15 cellular contexts compared by ENCODE assay signal in genomic region chr2:189552991-189553404, GRCh38. TPM values are rescaled to one million over a fixed set of nuclear protein-coding genes. Genes with fewer than 3 reads are reported as not detected.
DNase-seq lines count a peak whose midpoint lies in the region; ATAC-seq, FAIRE-seq and TF ChIP-seq lines count a peak whose summit lies in the region.
"Had no signal": no experiment of that assay in that cellular context is flagged by ENCODE, and none has a peak within 500 bp of the region (broad histone marks: within the 10 kb centered on the region; RNA-seq: fewer than 3 reads in every experiment).

No MANE protein-coding gene starts in this region.

- H3K4me1 Mint-ChIP-seq in Calu3 (ENCODE audit: low read depth, unreplicated experiment): peaks cover 58% of the 10 kb centered on the region
- H3K4me1 Mint-ChIP-seq: naive thymus-derived CD8-positive, alpha-beta T cell; stimulated activated effector memory CD8-positive, alpha-beta T cell treated with anti-CD3 and anti-CD28 coated beads, Interleukin-12 subunit alpha, Interleukin-12 subunit beta, amount 100 ng/mL, for 72 hours had no signal

- H3K27me3 ChIP-seq in K562 (ENCODE audit: control insufficient read depth in 2 of 2, insufficient read depth in 2 of 2, low read length in 2 of 2) (no peaks in the 10 kb centered on the region), gastroesophageal sphincter (no peaks in the 10 kb centered on the region), osteoblast (ENCODE audit: insufficient read depth, low read length) (no peaks in the 10 kb centered on the region)
- H3K27me3 ChIP-seq: sigmoid colon had no signal

- H3K4me2 ChIP-seq in K562 (ENCODE audit: insufficient read depth, low read length) (no peak overlapping the region), osteoblast (ENCODE audit: insufficient read depth, low read length) (no peak overlapping the region)

- no peak overlapping the region for H3K4me3 Mint-ChIP-seq in Calu3 (ENCODE audit: low read depth, unreplicated experiment)
- H3K4me3 Mint-ChIP-seq: naive thymus-derived CD8-positive, alpha-beta T cell; stimulated activated effector memory CD8-positive, alpha-beta T cell treated with anti-CD3 and anti-CD28 coated beads, Interleukin-12 subunit alpha, Interleukin-12 subunit beta, amount 100 ng/mL, for 72 hours had no signal

- H3K9me3 Mint-ChIP-seq in Calu3 (ENCODE audit: low read depth, unreplicated experiment): no peaks in the 10 kb centered on the region
- H3K9me3 Mint-ChIP-seq: naive thymus-derived CD8-positive, alpha-beta T cell; stimulated activated effector memory CD8-positive, alpha-beta T cell treated with anti-CD3 and anti-CD28 coated beads, Interleukin-12 subunit alpha, Interleukin-12 subunit beta, amount 100 ng/mL, for 72 hours had no signal

- H3K27ac Mint-ChIP-seq in Calu3 (ENCODE audit: unreplicated experiment): peak overlapping the region; percentile 37
- H3K27ac Mint-ChIP-seq: naive thymus-derived CD8-positive, alpha-beta T cell; stimulated activated effector memory CD8-positive, alpha-beta T cell treated with anti-CD3 and anti-CD28 coated beads, Interleukin-12 subunit alpha, Interleukin-12 subunit beta, amount 100 ng/mL, for 72 hours had no signal

- H3K36me3 ChIP-seq in K562 (ENCODE audit: control insufficient read depth, insufficient read depth, low read length) (no peaks in the 10 kb centered on the region), gastroesophageal sphincter (no peaks in the 10 kb centered on the region), osteoblast (ENCODE audit: insufficient read depth, low read length) (no peaks in the 10 kb centered on the region)
- H3K36me3 ChIP-seq: sigmoid colon had no signal

- no peaks in the 10 kb centered on the region for H3K9me1 ChIP-seq in K562 (ENCODE audit: control insufficient read depth, insufficient read depth, low read length)

- TF ChIP-seq EP300 in K562 (IDR thresholded peaks at IDR 0.05; ENCODE audit: low read length) (no peak), gastroesophageal sphincter (IDR thresholded peaks at IDR 0.05) (no peak)

- H3K4me1 ChIP-seq in K562 (replicated peaks in 1 of 2; ENCODE audit: control insufficient read depth in 2 of 2, insufficient read depth in 2 of 2, low read length in 2 of 2): peaks cover 0 to 18% of the 10 kb centered on the region in 2 experiments; a peak in 4 of 5 replicates
- peaks cover 17 to 100% (median 21%) of the 10 kb centered on the region in 3 donors for H3K4me1 ChIP-seq in gastroesophageal sphincter
- peaks cover 26% of the 10 kb centered on the region for H3K4me1 ChIP-seq in osteoblast (ENCODE audit: insufficient read depth, low read length)

- no peaks in the 10 kb centered on the region for H3K27me3 Mint-ChIP-seq in Calu3 (ENCODE audit: unreplicated experiment)
- H3K27me3 Mint-ChIP-seq: naive thymus-derived CD8-positive, alpha-beta T cell had no signal

- in situ Hi-C loops in K562 (cut with MboI): no loop called here

- FAIRE-seq in K562 (lab: Jason Lieb, UNC) (peak; percentile 19), frontal cortex (lab: Jason Lieb, UNC) (no peak)
- FAIRE-seq: GM19239 had no signal

- WGBS in K562 (ENCODE audit: insufficient coverage, low coverage, missing lambda C conversion rate): 0% methylated on average over 2 of the region's 2 CpGs
- WGBS in gastroesophageal sphincter (ENCODE audit: low coverage in 1 of 2), 2 donors: 0 to 9% methylated on average over 2 of the region's 2 CpGs

- H3K79me2 ChIP-seq in K562 (ENCODE audit: control insufficient read depth, insufficient read depth, low read length) (no peaks in the 10 kb centered on the region), osteoblast (ENCODE audit: insufficient read depth, low read length) (no peaks in the 10 kb centered on the region)

- H3K9ac ChIP-seq in K562 (ENCODE audit: insufficient read depth in 1 of 2, low read depth in 2 of 2, low read length in 2 of 2): no peak overlapping the region

- H2AFZ ChIP-seq in K562 (ENCODE audit: low read depth, low read length) (peak overlapping the region; percentile 74), osteoblast (ENCODE audit: low read length) (no peak overlapping the region)

- POLR2A ChIA-PET in K562 (lab: Yijun Ruan, JAX): interaction anchor here (0.5 to 1.3 kb wide), 2 partner anchors 11 to 32 kb away, joined by 3 to 5 read pairs; no protein-coding TSS in a partner anchor

- BruUV-seq in Calu3 (replicated peaks; lab: Mats Ljungman, UMichigan) (no TSS peak), K562 (replicated peaks; lab: Mats Ljungman, UMichigan) (no TSS peak)

- no peaks in the 10 kb centered on the region for H4K20me1 ChIP-seq in K562 (replicated peaks; ENCODE audit: control insufficient read depth, insufficient read depth, low read length)
- no peaks in the 10 kb centered on the region for H4K20me1 ChIP-seq in osteoblast (ENCODE audit: insufficient read depth, low read length)

- H3K27ac ChIP-seq in K562 (ENCODE audit: extremely low read depth, low read depth, low read length) (no peak overlapping the region), gastroesophageal sphincter (peak overlapping the region; percentile 48 to 74 (median 60)), osteoblast (ENCODE audit: low read depth, low read length) (no peak overlapping the region)

- TF ChIP-seq POLR2A in K562 (conservative IDR thresholded peaks at IDR 0.05) (no peak), gastroesophageal sphincter (IDR thresholded peaks at IDR 0.05) (no peak)

- TF ChIP-seq RAD21 in K562 (CRISPR knock-in tag; conservative IDR thresholded peaks at IDR 0.05 in 1 of 2, IDR thresholded peaks at IDR 0.05 in 1 of 2): no peak

- DNase-seq in Calu3: no peak
- no peak for DNase-seq in K562 (ENCODE audit: extremely low read depth in 1 of 4, low spot score in 3 of 4)
- peak; percentile 43 for DNase-seq in osteoblast (ENCODE audit: insufficient read length, low spot score, missing footprints)
- DNase-seq in ecto neural progenitor cell (ENCODE audit: low spot score): no peak
- no peak for DNase-seq in NCI-H2227 treated with DMSO at 0.1 percent for 48 hours (lab: John Stamatoyannopoulos, UW)
- no peak for DNase-seq in activated CD4-positive, alpha-beta T cell treated with anti-CD3 and anti-CD28 coated beads, Interleukin-2, amount 50 U/mL, for 48 hours
- DNase-seq in frontal cortex (ENCODE audit: low spot score in 2 of 2): no peak
- DNase-seq: naive thymus-derived CD8-positive, alpha-beta T cell; NCI-H1105; NCI-H446 treated with DMSO at 0.1 percent for 48 hours; sigmoid colon had no signal

- ATAC-seq in K562: no peak
- no peak for ATAC-seq in gastroesophageal sphincter
- ATAC-seq: naive thymus-derived CD8-positive, alpha-beta T cell; SK-N-SH treated with all-trans-retinoic acid at 6 μM for 48 hours; stimulated activated effector memory CD8-positive, alpha-beta T cell treated with anti-CD3 and anti-CD28 coated beads, Interleukin-12 subunit alpha, Interleukin-12 subunit beta, amount 100 ng/mL, for 72 hours had no signal

- TF ChIP-seq CTCF in Calu3 (IDR thresholded peaks at IDR 0.05; ENCODE audit: unreplicated experiment): no peak
- TF ChIP-seq CTCF in K562 (IDR thresholded peaks at IDR 0.05 in 2 of 3, conservative IDR thresholded peaks at IDR 0.05 in 1 of 3; ENCODE audit: insufficient read depth in 2 of 3, low read depth in 1 of 3, low read length in 3 of 3): no peak
- no peak for TF ChIP-seq CTCF in gastroesophageal sphincter (IDR thresholded peaks at IDR 0.05)
- no peak for TF ChIP-seq CTCF in osteoblast (IDR thresholded peaks at IDR 0.05; ENCODE audit: extremely low read depth, low read depth, low read length)

- no peak overlapping the region for H3K4me3 ChIP-seq in K562
- H3K4me3 ChIP-seq in gastroesophageal sphincter: no peak overlapping the region
- H3K4me3 ChIP-seq in osteoblast (ENCODE audit: insufficient read depth, low read length): no peak overlapping the region
- H3K4me3 ChIP-seq: sigmoid colon had no signal

- H3K36me3 Mint-ChIP-seq in Calu3 (ENCODE audit: insufficient read depth, unreplicated experiment): no peaks in the 10 kb centered on the region
- H3K36me3 Mint-ChIP-seq: naive thymus-derived CD8-positive, alpha-beta T cell; stimulated activated effector memory CD8-positive, alpha-beta T cell treated with anti-CD3 and anti-CD28 coated beads, Interleukin-12 subunit alpha, Interleukin-12 subunit beta, amount 100 ng/mL, for 72 hours had no signal

- H3K9me3 ChIP-seq in K562 (replicated peaks; ENCODE audit: control insufficient read depth, insufficient read depth, low read depth, low read length) (no peaks in the 10 kb centered on the region), gastroesophageal sphincter (no peaks in the 10 kb centered on the region), osteoblast (ENCODE audit: low read depth, low read length) (no peaks in the 10 kb centered on the region)
- H3K9me3 ChIP-seq: sigmoid colon had no signal

- CTCF ChIA-PET in Calu3 (lab: Charles Lee): interaction anchor here (0.5 to 1.0 kb wide), 3 partner anchors 16 to 259 kb away, joined by 3 to 5 read pairs (median 3); no protein-coding TSS in a partner anchor
- CTCF ChIA-PET in K562 (lab: Yijun Ruan, JAX; ENCODE audit: low intra/inter-chr PET ratio): no interaction called here

- intact Hi-C loops in Calu3 (cut with micrococcal nuclease; ENCODE audit: unreplicated experiment): loop anchor here (2.0 kb wide), 2 partner anchors 30 to 46 kb away; no protein-coding TSS in a partner anchor
- intact Hi-C loops in K562 (cut with micrococcal nuclease): loop anchor here (5.0 kb wide), 1 partner anchor 46 kb away; no protein-coding TSS in a partner anchor

RNA-seq across cellular contexts. Expression of gene SLC40A1, which starts 27.6 kb away (rescaled TPM):
- total RNA-seq in Calu3 (2022): 37.6 and 49.6 TPM in 2 replicates
- 68.8 and 93.7 TPM in 2 replicates for total RNA-seq in K562 (2011; cell fraction: chromatin; rRNA removed; ENCODE audit: low replicate concordance)
- 41.2 and 67.8 TPM in 2 replicates for total RNA-seq in K562 (2011; cell fraction: nucleolus; rRNA removed)
- total RNA-seq in K562 (2011; cell fraction: nucleoplasm; rRNA removed): 71.1 and 83.7 TPM in 2 replicates
- 61.3 and 64.9 TPM in 2 replicates for total RNA-seq in K562 (2014; rRNA removed)
- total RNA-seq in K562 (2014; rRNA removed; fragmentation: Illumina TruSeq; extraction: Trizol): 71.2 and 79.7 TPM in 2 replicates
- 87.6 and 95.9 TPM in 2 replicates for total RNA-seq in K562 (2015; rRNA removed; fragmentation: Illumina TruSeq; extraction: Trizol)
- total RNA-seq in K562 (2021): 44.1 and 47.8 TPM in 2 replicates
- polyA plus RNA-seq in K562 (2011; rRNA removed): 29.8 and 53.5 TPM in 2 replicates
- 30.2 and 32.8 TPM in 2 replicates for polyA plus RNA-seq in K562 (2011; cell fraction: cytosol; rRNA removed)
- polyA plus RNA-seq in K562 (2011; cell fraction: nucleus; rRNA removed): 56.2 and 99.4 TPM in 2 replicates
- polyA plus RNA-seq in K562 (2012): 26.8 and 44.9 TPM in 2 replicates
- polyA plus RNA-seq in K562 (2014; fragmentation: Illumina TruSeq; extraction: Trizol): 60.6 and 65.1 TPM in 2 replicates
- 10 to 100 TPM; 53.3 to 54.9 TPM for polyA plus RNA-seq in K562 (2014; fragmentation: Nextera tagmentation; extraction: Ambion mirVana)
- polyA plus RNA-seq in K562 (2014; rRNA removed): 41.0 and 42.2 TPM in 2 replicates
- 62.5 and 95.5 TPM in 2 replicates for polyA minus RNA-seq in K562 (2011; rRNA and poly(A)+ RNA removed)
- polyA minus RNA-seq in K562 (2011; cell fraction: cytosol; rRNA and poly(A)+ RNA removed): 15.3 and 44.3 TPM in 2 replicates
- polyA minus RNA-seq in K562 (2011; cell fraction: nucleus; rRNA and poly(A)+ RNA removed): 67.9 and 73.3 TPM in 2 replicates
- 10 to 100 TPM; 32.1 to 96.3 (median 57.2) TPM for total RNA-seq in gastroesophageal sphincter
- 10.9 and 13.6 TPM in 2 replicates for total RNA-seq in osteoblast
- 45.2 TPM for total RNA-seq in frontal cortex

Comparison
In these comparisons a context has a peak if more than half of its experiments do, and no peak if none do; other contexts are left out.
1. H3K27ac ChIP-seq: peak in gastroesophageal sphincter (4 of 4); none in K562 (single experiment) and osteoblast (single experiment).